ENCODE assay signal across 10 cellular contexts in the genomic region with DNA sequence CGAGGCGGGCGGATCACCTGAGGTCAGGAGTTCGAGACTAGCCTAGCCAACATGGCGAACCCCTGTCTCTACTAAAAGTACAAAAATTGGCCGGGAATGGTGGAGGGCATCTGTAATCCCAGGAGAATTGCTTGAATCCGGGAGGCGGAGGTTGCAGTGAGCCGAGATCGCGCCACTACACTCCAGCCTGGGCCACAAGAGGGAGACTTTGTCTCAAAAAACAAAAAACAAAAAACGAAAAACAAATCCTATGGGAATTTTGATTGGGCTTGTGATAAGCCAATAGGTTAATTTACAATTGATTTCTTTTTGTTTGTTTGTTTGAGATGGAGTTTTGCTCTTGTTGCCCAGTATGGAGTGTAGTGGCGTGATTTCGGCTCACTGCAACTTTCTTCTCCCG. TPM values are rescaled to one million over a fixed set of nuclear protein-coding genes. Genes with fewer than 3 reads are reported as not detected.
DNase-seq lines count a peak whose midpoint lies in the region; ATAC-seq and TF ChIP-seq lines count a peak whose summit lies in the region.
"Had no signal": no experiment of that assay in that cellular context is flagged by ENCODE, and none has a peak within 500 bp of the region (broad histone marks: within the 10 kb centered on the region; RNA-seq: fewer than 3 reads in every experiment).

No MANE protein-coding gene starts in this region.

- WGBS in H9 (ENCODE audit: extremely low coverage, insufficient read length, low lambda C conversion rate) = no CpG with 5 or more reads among the region's 15 CpGs

- H3K23me2 ChIP-seq in H9 (ENCODE audit: insufficient read length, low read depth, low read length, poor library complexity, severe bottlenecking) = no peaks in the 10 kb centered on the region

- H4K8ac ChIP-seq in H9 (replicated peaks; ENCODE audit: insufficient read length, low read depth, low read length) = no peak overlapping the region

- no peaks in the 10 kb centered on the region for H3K36me3 Mint-ChIP-seq in H9 (ENCODE audit: insufficient read depth in 1 of 3, low read depth in 3 of 3)
- H3K36me3 Mint-ChIP-seq in WTC11 = no peaks in the 10 kb centered on the region

- H3K18ac ChIP-seq in H9 (ENCODE audit: insufficient read length, low read depth, low read length) = no peak overlapping the region

- H3K9me3 ChIP-seq in BE2C (no peaks in the 10 kb centered on the region), H9 (ENCODE audit: control insufficient read depth, low read depth, low read length) (no peaks in the 10 kb centered on the region)

- no peak overlapping the region for H3T11ph ChIP-seq in H9 (ENCODE audit: low read length)

- TF ChIP-seq CTCF in BE2C (IDR thresholded peaks at IDR 0.05; ENCODE audit: low read depth, low read length) = peak; percentile 57
- TF ChIP-seq CTCF in H9 (conservative IDR thresholded peaks at IDR 0.05) = peak; percentile 65
- TF ChIP-seq CTCF in WTC11 (IDR thresholded peaks at IDR 0.05) = 0 out of 2 replicates have a peak, but pooled peaks have one; percentile 21

- H3K4me3 Mint-ChIP-seq in H9 = peak overlapping the region; percentile 50 to 62; a peak in 3 of 5 replicates
- H3K4me3 Mint-ChIP-seq in WTC11 = peak overlapping the region; percentile 56

- H3K4me1 ChIP-seq in BE2C = peaks cover 6% of the 10 kb centered on the region; the same call in 1 of the 2 replicates
- H3K4me1 ChIP-seq in H9 (ENCODE audit: insufficient read depth, low read length) = peaks cover 2% of the 10 kb centered on the region; the same call in 1 of the 2 replicates

- no peak overlapping the region for H2AFZ ChIP-seq in H9 (ENCODE audit: low read length)

- no peak overlapping the region for H4K91ac ChIP-seq in H9 (ENCODE audit: insufficient read length, low read depth, low read length)

- H3K4me3 ChIP-seq in BE2C (ENCODE audit: low read depth, low read length) = peak overlapping the region; percentile 33; the same call in 1 of the 2 replicates

- peak overlapping the region; percentile 73 for H3K4me2 ChIP-seq in H9 (ENCODE audit: insufficient read depth, insufficient read length, low read length)

- H2BK20ac ChIP-seq in H9 (ENCODE audit: low read depth, low read length, poor library complexity, severe bottlenecking) = no peak overlapping the region

- H4K5ac ChIP-seq in H9 (ENCODE audit: insufficient read length, low read depth, low read length) = no peak overlapping the region

- no peaks in the 10 kb centered on the region for H3K27me3 ChIP-seq in BE2C
- H3K27me3 ChIP-seq in H9 (ENCODE audit: insufficient read depth, low read length) = no peaks in the 10 kb centered on the region

- H2BK5ac ChIP-seq in H9 (ENCODE audit: insufficient read length, low read length) = no peak overlapping the region

- no peak overlapping the region for H3K23ac ChIP-seq in H9 (ENCODE audit: insufficient read length, low read depth, low read length)

- POLR2A ChIA-PET in WTC11 (lab: Charles Lee) = no interaction called here

- H2BK12ac ChIP-seq in H9 (ENCODE audit: insufficient read length, low read depth, low read length) = no peak overlapping the region

- H3K4me1 Mint-ChIP-seq in H9 (peaks cover 22 to 37% of the 10 kb centered on the region in 2 experiments), WTC11 (peaks cover 35% of the 10 kb centered on the region)

- H3K27ac Mint-ChIP-seq in H9 (peak overlapping the region in 2 of 3 experiments; percentile 60 to 83; a peak in 4 of 7 replicates), WTC11 (no peak overlapping the region)

- no peak overlapping the region for H2BK15ac ChIP-seq in H9 (ENCODE audit: low read depth, low read length)

- H3K9me3 Mint-ChIP-seq in H9 = no peaks in the 10 kb centered on the region
- H3K9me3 Mint-ChIP-seq in WTC11 = no peaks in the 10 kb centered on the region

- H3K14ac ChIP-seq in H9 (ENCODE audit: insufficient read depth, low read length) = no peak overlapping the region

- H3K27me3 Mint-ChIP-seq in H9 (ENCODE audit: low read depth) (no peaks in the 10 kb centered on the region), WTC11 (ENCODE audit: low read depth) (no peaks in the 10 kb centered on the region)

- H2AK5ac ChIP-seq in H9 (ENCODE audit: insufficient read length, low read length) = no peak overlapping the region

- peak; percentile 10; the same call in 1 of the 2 replicates for ATAC-seq in WTC11
- ATAC-seq in GM21723 (IDR thresholded peaks at IDR 0.05; ENCODE audit: unreplicated experiment) = no peak

- H3K4ac ChIP-seq in H9 (ENCODE audit: low read depth, low read length) = no peak overlapping the region

- H3K9ac ChIP-seq in H9 (ENCODE audit: extremely low read depth, insufficient read length, low read length) = no peak overlapping the region

- H2BK120ac ChIP-seq in H9 (ENCODE audit: low read depth, low read length, poor library complexity, severe bottlenecking) = no peak overlapping the region

- CTCF ChIA-PET in WTC11 (lab: Charles Lee) = interaction anchor here (1.0 kb wide), 3 partner anchors 241 to 964 kb away, joined by 4 to 5 read pairs (median 4); a partner anchor contains a TSS

- no peaks in the 10 kb centered on the region for H3K79me1 ChIP-seq in H9 (ENCODE audit: insufficient read depth, low read depth, low read length, poor library complexity, severe bottlenecking)

- no peaks in the 10 kb centered on the region for H3K79me2 ChIP-seq in H9 (ENCODE audit: insufficient read depth, low read length)

- H3K27ac ChIP-seq in H9 (ENCODE audit: insufficient read length, low read depth, low read length) = no peak overlapping the region

- no peak overlapping the region for H3K56ac ChIP-seq in H9 (ENCODE audit: insufficient read length, low read depth, low read length)

- H4K20me1 ChIP-seq in H9 (ENCODE audit: control insufficient read depth, insufficient read depth, insufficient read length) = no peaks in the 10 kb centered on the region

- peak; percentile 37 for DNase-seq in BE2C
- peak; percentile 44 for DNase-seq in H9
- DNase-seq in WTC11 (ENCODE audit: low spot score) = peak; percentile 33
- peak; percentile 31 for DNase-seq in inferior parietal cortex (ENCODE audit: extremely low spot score)
- DNase-seq in NAMALWA (ENCODE audit: low spot score) = no peak
- no peak for DNase-seq in NCI-H146 treated with DMSO at 0.1 percent for 48 hours (lab: John Stamatoyannopoulos, UW; ENCODE audit: unreplicated experiment)
- no peak for DNase-seq in NOMO-1 treated with DMSO at 0.1 percent for 48 hours (lab: John Stamatoyannopoulos, UW; ENCODE audit: unreplicated experiment)
- DNase-seq: left ventricle myocardium superior, SIG-M5 had no signal

- H3K36me3 ChIP-seq in BE2C = no peaks in the 10 kb centered on the region

TF ChIP-seq in WTC11, 78 proteins besides CTCF, POLR2A, EP300 and RAD21 (continues in another document):
- TF ChIP-seq ESRRA (CRISPR knock-in tag; IDR thresholded peaks at IDR 0.05; ENCODE audit: borderline replicate concordance) = no peak
- TF ChIP-seq, protein P1, sequence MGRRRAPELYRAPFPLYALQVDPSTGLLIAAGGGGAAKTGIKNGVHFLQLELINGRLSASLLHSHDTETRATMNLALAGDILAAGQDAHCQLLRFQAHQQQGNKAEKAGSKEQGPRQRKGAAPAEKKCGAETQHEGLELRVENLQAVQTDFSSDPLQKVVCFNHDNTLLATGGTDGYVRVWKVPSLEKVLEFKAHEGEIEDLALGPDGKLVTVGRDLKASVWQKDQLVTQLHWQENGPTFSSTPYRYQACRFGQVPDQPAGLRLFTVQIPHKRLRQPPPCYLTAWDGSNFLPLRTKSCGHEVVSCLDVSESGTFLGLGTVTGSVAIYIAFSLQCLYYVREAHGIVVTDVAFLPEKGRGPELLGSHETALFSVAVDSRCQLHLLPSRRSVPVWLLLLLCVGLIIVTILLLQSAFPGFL (CRISPR knock-in tag; IDR thresholded peaks at IDR 0.05; ENCODE audit: borderline replicate concordance) = no peak
- TF ChIP-seq NFATC4 (CRISPR knock-in tag; IDR thresholded peaks at IDR 0.05) = no peak
- TF ChIP-seq ZNF263 (CRISPR knock-in tag; IDR thresholded peaks at IDR 0.05; ENCODE audit: low read depth) = no peak
- TF ChIP-seq, protein P2, sequence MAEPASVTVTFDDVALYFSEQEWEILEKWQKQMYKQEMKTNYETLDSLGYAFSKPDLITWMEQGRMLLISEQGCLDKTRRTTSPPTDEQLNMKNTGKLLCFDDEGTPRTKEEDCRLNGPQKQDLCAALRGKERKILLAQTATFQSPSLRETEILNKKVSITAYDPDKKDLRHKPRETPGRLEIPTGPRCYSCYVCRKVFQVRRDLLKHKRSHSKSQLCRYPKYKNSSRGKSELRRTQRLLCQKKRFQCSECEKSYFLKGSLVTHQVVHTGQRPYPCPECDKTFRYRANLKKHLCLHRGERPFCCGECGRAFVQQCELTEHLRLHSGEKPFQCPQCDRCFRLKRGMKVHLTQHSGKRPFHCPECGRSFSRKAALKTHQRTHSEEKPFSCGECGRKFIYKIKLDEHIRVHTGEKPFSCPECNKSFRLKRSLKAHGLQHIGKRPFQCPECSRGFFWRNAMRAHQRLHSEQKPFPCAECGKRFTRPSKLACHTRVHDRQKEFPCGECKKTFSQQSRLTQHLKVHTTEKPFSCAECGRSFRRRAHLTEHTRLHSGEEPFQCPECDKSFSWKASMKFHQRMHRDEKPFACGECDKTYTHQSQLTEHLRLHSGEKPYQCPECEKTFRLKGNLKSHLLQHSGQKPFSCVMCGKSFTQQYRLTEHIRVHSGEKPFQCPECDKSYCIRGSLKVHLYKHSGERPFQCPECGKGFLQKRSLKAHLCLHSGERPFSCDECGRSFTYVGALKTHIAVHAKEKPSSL (CRISPR knock-in tag; conservative IDR thresholded peaks at IDR 0.05) = no peak
- no peak for TF ChIP-seq ETV6 (CRISPR knock-in tag; IDR thresholded peaks at IDR 0.05)
- TF ChIP-seq, protein P3, sequence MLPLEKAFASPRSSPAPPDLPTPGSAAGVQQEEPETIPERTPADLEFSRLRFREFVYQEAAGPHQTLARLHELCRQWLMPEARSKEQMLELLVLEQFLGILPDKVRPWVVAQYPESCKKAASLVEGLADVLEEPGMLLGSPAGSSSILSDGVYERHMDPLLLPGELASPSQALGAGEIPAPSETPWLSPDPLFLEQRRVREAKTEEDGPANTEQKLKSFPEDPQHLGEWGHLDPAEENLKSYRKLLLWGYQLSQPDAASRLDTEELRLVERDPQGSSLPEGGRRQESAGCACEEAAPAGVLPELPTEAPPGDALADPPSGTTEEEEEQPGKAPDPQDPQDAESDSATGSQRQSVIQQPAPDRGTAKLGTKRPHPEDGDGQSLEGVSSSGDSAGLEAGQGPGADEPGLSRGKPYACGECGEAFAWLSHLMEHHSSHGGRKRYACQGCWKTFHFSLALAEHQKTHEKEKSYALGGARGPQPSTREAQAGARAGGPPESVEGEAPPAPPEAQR (CRISPR knock-in tag; IDR thresholded peaks at IDR 0.05) = no peak
- no peak for TF ChIP-seq RELA (CRISPR knock-in tag; IDR thresholded peaks at IDR 0.05; ENCODE audit: borderline replicate concordance)
- no peak for TF ChIP-seq SMAD3 (CRISPR knock-in tag; IDR thresholded peaks at IDR 0.05; ENCODE audit: borderline replicate concordance)
- no peak for TF ChIP-seq SOX15 (CRISPR knock-in tag; IDR thresholded peaks at IDR 0.05)

RNA-seq across cellular contexts. Expression of a gene that starts 24.2 kb away (rescaled TPM):
- polyA plus RNA-seq in BE2C (2012; ENCODE audit: insufficient read depth, insufficient read length, low read depth) = 1.1 TPM
- total RNA-seq in H9 (2021) = 0.18 and 0.83 TPM in 2 replicates
- total RNA-seq in WTC11 (2021) = 0.62 to 1.0 TPM (median 1.0 TPM) in 3 replicates

Comparison
In these comparisons a context has a peak if more than half of its experiments do, and no peak if none do; other contexts are left out.
1. DNase-seq: peak in BE2C (single experiment), H9 (single experiment), WTC11 (single experiment) and inferior parietal cortex (single experiment); none in NAMALWA (single experiment), NCI-H146 treated with DMSO at 0.1 percent for 48 hours (single experiment) and NOMO-1 treated with DMSO at 0.1 percent for 48 hours (single experiment).
2. Peak in every context shown above with its lines, with median percentiles within 50 percentile points of each other: CTCF ChIP-seq.